In genomic region chr22:19815823-19816290, GRCh38 we compare ENCODE assay signal across 17 cellular contexts. TPM values are rescaled to one million over a fixed set of nuclear protein-coding genes. Genes with fewer than 3 reads are reported as not detected.
"Had no signal": no experiment of that assay in that cellular context is flagged by ENCODE, and none has a peak within 500 bp of the region (broad histone marks: within the 10 kb centered on the region; RNA-seq: fewer than 3 reads in every experiment).

No MANE protein-coding gene starts in this region.

- DNase-seq: activated CD4-positive, alpha-beta T cell treated with anti-CD3 and anti-CD28 coated beads for 36 hours; activated effector memory CD4-positive, alpha-beta T cell treated with Interleukin-2 at 50 U/mL for 16 hours; activated T-cell treated with anti-CD3 and anti-CD28 coated beads, Interleukin-2, amount 50 U/mL, for 1 hour; anterior cingulate cortex; stimulated activated CD4-positive, alpha-beta T cell treated with anti-CD3 and anti-CD28 coated beads, Interleukin-4, amount 100 ng/mL, for 1 hour; T-helper 1 cell; uterus had no signal

- H3K36me3 ChIP-seq: breast epithelium, ovary, thoracic aorta, uterus had no signal

- H3K9me3 Mint-ChIP-seq: nephron; stimulated activated naive CD8-positive, alpha-beta T cell treated with anti-CD3 and anti-CD28 coated beads, Interleukin-15, Interleukin-2, amounts not matched to agents 100 ng/mL and 50 ng/mL, for 24 hours had no signal

- H3K27ac ChIP-seq: breast epithelium, dorsolateral prefrontal cortex, esophagus muscularis mucosa, ovary, thoracic aorta, uterus, VCaP had no signal

- H3K36me3 Mint-ChIP-seq: activated naive CD8-positive, alpha-beta T cell had no signal

- H3K27ac Mint-ChIP-seq: activated CD4-positive, alpha-beta T cell treated with anti-CD3 and anti-CD28 coated beads for 36 hours; activated naive CD8-positive, alpha-beta T cell; nephron; stimulated activated naive CD8-positive, alpha-beta T cell treated with anti-CD3 and anti-CD28 coated beads, Interleukin-15, Interleukin-2, amounts not matched to agents 100 ng/mL and 50 ng/mL, for 24 hours had no signal

- ATAC-seq: activated CD4-positive, alpha-beta T cell treated with anti-CD3 and anti-CD28 coated beads for 36 hours had no signal

- H3K4me3 ChIP-seq: breast epithelium, dorsolateral prefrontal cortex, esophagus muscularis mucosa, ovary, thoracic aorta, uterus had no signal

- H3K9me3 ChIP-seq: breast epithelium, esophagus muscularis mucosa, ovary, thoracic aorta, uterus had no signal

- H3K27me3 ChIP-seq: breast epithelium, dorsolateral prefrontal cortex, esophagus muscularis mucosa, ovary, uterus had no signal

- H3K4me1 ChIP-seq: breast epithelium had no signal

RNA-seq across cellular contexts. Expression of gene TBX1, which starts 55.3 kb away (rescaled TPM):
- total RNA-seq: activated CD4-positive, alpha-beta T cell treated with anti-CD3 and anti-CD28 coated beads for 36 hours; chondrocyte had no signal
